Comparison of ENCODE assay signal across 19 cellular contexts in the genomic region with DNA sequence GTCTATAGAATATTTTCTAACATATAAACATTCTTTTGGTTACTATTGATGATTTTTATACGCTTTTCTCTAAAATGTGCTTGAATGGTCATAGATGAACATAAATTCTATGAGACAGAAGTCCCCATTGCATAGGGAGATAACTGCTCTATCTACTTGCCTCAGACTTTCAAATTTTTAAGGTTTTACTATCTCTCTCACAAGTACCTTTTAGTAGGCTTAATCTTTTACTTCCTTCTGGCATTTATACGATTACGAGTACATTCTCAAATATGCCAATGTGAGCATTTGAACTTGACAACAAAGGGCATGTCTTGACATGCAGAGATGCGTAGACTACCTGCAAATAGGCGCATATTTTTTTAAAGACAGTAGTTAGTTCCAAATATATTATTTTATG.
DNase-seq lines count a peak whose midpoint lies in the region; ATAC-seq, FAIRE-seq and TF ChIP-seq lines count a peak whose summit lies in the region.
"Had no signal": no experiment of that assay in that cellular context is flagged by ENCODE, and none has a peak within 500 bp of the region (broad histone marks: within the 10 kb centered on the region; RNA-seq: fewer than 3 reads in every experiment).

No MANE protein-coding gene starts in this region.

- ATAC-seq in GM18909 (IDR thresholded peaks at IDR 0.05; ENCODE audit: poor library complexity, unreplicated experiment) = no peak
- no peak for ATAC-seq in GM21367 (IDR thresholded peaks at IDR 0.05; ENCODE audit: unreplicated experiment)

- POLR2A ChIA-PET in MCF 10A (lab: Yijun Ruan, JAX) = no interaction called here

- no peaks in the 10 kb centered on the region for H3K9me1 ChIP-seq in keratinocyte (ENCODE audit: control insufficient read depth, extremely low read depth, insufficient read depth, low read length)

- peaks cover 8% of the 10 kb centered on the region for H3K9me3 Mint-ChIP-seq in MCF 10A (ENCODE audit: unreplicated experiment)

- 39% methylated on average over 5 of the region's 5 CpGs for WGBS in mammary epithelial cell (ENCODE audit: low coverage, missing lambda C conversion rate)

- no peak overlapping the region for H3K27ac ChIP-seq in mammary epithelial cell (ENCODE audit: insufficient read depth, low read depth, low read length)
- no peak overlapping the region for H3K27ac ChIP-seq in keratinocyte (ENCODE audit: control insufficient read depth, insufficient read depth, low read length)

- TF ChIP-seq CTCF in mammary epithelial cell (conservative IDR thresholded peaks at IDR 0.05 in 1 of 2, IDR thresholded peaks at IDR 0.05 in 1 of 2; ENCODE audit: extremely low read depth in 1 of 2, insufficient read depth in 1 of 2, low read depth in 1 of 2, low read length in 2 of 2) (no peak), MCF 10A (IDR thresholded peaks at IDR 0.05; ENCODE audit: unreplicated experiment) (no peak), epithelial cell of esophagus (IDR thresholded peaks at IDR 0.05; ENCODE audit: insufficient read depth, low read depth, low read length, missing control alignments) (no peak), keratinocyte (optimal IDR thresholded peaks at IDR 0.05 in 1 of 3, IDR thresholded peaks at IDR 0.05 in 1 of 3, conservative IDR thresholded peaks at IDR 0.05 in 1 of 3; ENCODE audit: extremely low read depth in 1 of 3, insufficient read depth in 2 of 3, low read length in 3 of 3) (no peak)

- peaks cover 3% of the 10 kb centered on the region for H3K4me1 ChIP-seq in mammary epithelial cell (ENCODE audit: insufficient read depth, low read length)
- H3K4me1 ChIP-seq in keratinocyte (ENCODE audit: control insufficient read depth, extremely low read depth, insufficient read depth, low read length) = no peaks in the 10 kb centered on the region
- H3K4me1 ChIP-seq: Caco-2 had no signal

- H3K36me3 ChIP-seq in mammary epithelial cell (ENCODE audit: insufficient read depth, low read length) = no peaks in the 10 kb centered on the region
- H3K36me3 ChIP-seq in keratinocyte (ENCODE audit: control insufficient read depth in 2 of 2, extremely low read depth in 1 of 2, insufficient read depth in 2 of 2, low read length in 2 of 2) = no peaks in the 10 kb centered on the region

- no peak overlapping the region for H3K27ac Mint-ChIP-seq in MCF 10A (ENCODE audit: low read depth, unreplicated experiment)
- H3K27ac Mint-ChIP-seq: CD4-positive, alpha-beta memory T cell had no signal

- CTCF ChIA-PET in mammary epithelial cell (lab: Charles Lee; ENCODE audit: low non-redundant PET) = no interaction called here
- CTCF ChIA-PET in MCF 10A (lab: Yijun Ruan, JAX) = no interaction called here

- H2AFZ ChIP-seq in mammary epithelial cell (ENCODE audit: low read depth, low read length) = peak overlapping the region; percentile 69
- peak overlapping the region; percentile 37 for H2AFZ ChIP-seq in keratinocyte (ENCODE audit: control insufficient read depth, low read length)

- H3K4me3 ChIP-seq in mammary epithelial cell (replicated peaks in 1 of 3; ENCODE audit: insufficient read depth in 1 of 3, low read depth in 2 of 3, low read length in 3 of 3) (no peak overlapping the region), epithelial cell of esophagus (ENCODE audit: low read length) (no peak overlapping the region), keratinocyte (ENCODE audit: control insufficient read depth in 2 of 3, extremely low read depth in 1 of 3, insufficient read depth in 2 of 3, low read depth in 1 of 3, low read length in 3 of 3) (no peak overlapping the region)

- in situ Hi-C loops in mammary epithelial cell (cut with MboI; ENCODE audit: low sequenced_read_pairs in 2 of 2) = no loop called here

- no peaks in the 10 kb centered on the region for H3K27me3 ChIP-seq in mammary epithelial cell (ENCODE audit: insufficient read depth, low read length)
- H3K27me3 ChIP-seq in keratinocyte (ENCODE audit: control insufficient read depth, extremely low read depth, insufficient read depth, low read length) = no peaks in the 10 kb centered on the region

- H3K9me3 ChIP-seq in mammary epithelial cell (replicated peaks; ENCODE audit: insufficient read depth, low read length) (no peaks in the 10 kb centered on the region), keratinocyte (ENCODE audit: control insufficient read depth, low read depth, low read length) (no peaks in the 10 kb centered on the region)
- H3K9me3 ChIP-seq: Caco-2 had no signal

- H3K27me3 Mint-ChIP-seq in MCF 10A (ENCODE audit: insufficient read depth, unreplicated experiment) = no peaks in the 10 kb centered on the region
- H3K27me3 Mint-ChIP-seq: CD4-positive, alpha-beta memory T cell had no signal

- no peaks in the 10 kb centered on the region for H3K36me3 Mint-ChIP-seq in MCF 10A (ENCODE audit: insufficient read depth, unreplicated experiment)
- H3K36me3 Mint-ChIP-seq: CD4-positive, alpha-beta memory T cell had no signal

- intact Hi-C loops in mammary epithelial cell (cut with micrococcal nuclease) (loop anchor here (10.0 kb wide), 1 partner anchor 62 kb away; no protein-coding TSS in a partner anchor), MCF 10A (cut with micrococcal nuclease) (no loop called here)

- dilution Hi-C loops in mammary epithelial cell (cut with HindIII; ENCODE audit: low sequenced_read_pairs) (no loop called here), keratinocyte (cut with MboI; ENCODE audit: extremely low pct_ligation_motif_present, low sequenced_read_pairs) (no loop called here)

- H3K9ac ChIP-seq in mammary epithelial cell (ENCODE audit: insufficient read depth, low read length) = no peak overlapping the region
- no peak overlapping the region for H3K9ac ChIP-seq in keratinocyte (ENCODE audit: control insufficient read depth, extremely low read depth, insufficient read depth, low read length)

- no TSS peak for BruUV-seq in mammary epithelial cell (replicated peaks; lab: Mats Ljungman, UMichigan)
- BruUV-seq in MCF 10A (replicated peaks; lab: Mats Ljungman, UMichigan) = no TSS peak

- H3K79me2 ChIP-seq in mammary epithelial cell (ENCODE audit: insufficient read depth, low read length) (no peaks in the 10 kb centered on the region), keratinocyte (ENCODE audit: control insufficient read depth, insufficient read depth, low read length) (no peaks in the 10 kb centered on the region)

- no peaks in the 10 kb centered on the region for H3K4me1 Mint-ChIP-seq in MCF 10A (ENCODE audit: insufficient read depth, unreplicated experiment)
- H3K4me1 Mint-ChIP-seq: CD4-positive, alpha-beta memory T cell had no signal

- H4K20me1 ChIP-seq in mammary epithelial cell (ENCODE audit: insufficient read depth, low read length) (no peaks in the 10 kb centered on the region), keratinocyte (ENCODE audit: control insufficient read depth, extremely low read depth, insufficient read depth, low read length) (no peaks in the 10 kb centered on the region)

- no peak for FAIRE-seq in keratinocyte (lab: Jason Lieb, UNC)
- FAIRE-seq: G401.6, GM12892, GM19239, H1 had no signal

- H3K4me3 Mint-ChIP-seq in MCF 10A (ENCODE audit: unreplicated experiment) = no peak overlapping the region
- H3K4me3 Mint-ChIP-seq: CD4-positive, alpha-beta memory T cell had no signal

- DNase-seq in mammary epithelial cell (no peak), MCF 10A (ENCODE audit: unreplicated experiment) (no peak), OCI-M1 (lab: John Stamatoyannopoulos, UW) (peak; percentile 87), epithelial cell of esophagus (ENCODE audit: low read depth) (peak; percentile 44), keratinocyte (ENCODE audit: low read depth, low spot score) (no peak), NCI-H187 (lab: John Stamatoyannopoulos, UW) (no peak)
- DNase-seq: C1 segment of cervical spinal cord; Caco-2; CD4-positive, alpha-beta memory T cell; DMS153; DND-41; H7; HCEC 1CT had no signal

- H3K4me2 ChIP-seq in mammary epithelial cell (ENCODE audit: insufficient read depth, low read depth, low read length) = peak overlapping the region; percentile 23
- no peak overlapping the region for H3K4me2 ChIP-seq in keratinocyte (ENCODE audit: control insufficient read depth, extremely low read depth, insufficient read depth, low read depth, low read length)

Comparison
In these comparisons a context has a peak if more than half of its experiments do, and no peak if none do; other contexts are left out.
1. DNase-seq: peak in OCI-M1 (single experiment) and epithelial cell of esophagus (single experiment); none in mammary epithelial cell (single experiment), MCF 10A (single experiment), keratinocyte (single experiment) and NCI-H187 (0 of 2).